Comparison of ENCODE assay signal across 1 cellular context in the genomic region with DNA sequence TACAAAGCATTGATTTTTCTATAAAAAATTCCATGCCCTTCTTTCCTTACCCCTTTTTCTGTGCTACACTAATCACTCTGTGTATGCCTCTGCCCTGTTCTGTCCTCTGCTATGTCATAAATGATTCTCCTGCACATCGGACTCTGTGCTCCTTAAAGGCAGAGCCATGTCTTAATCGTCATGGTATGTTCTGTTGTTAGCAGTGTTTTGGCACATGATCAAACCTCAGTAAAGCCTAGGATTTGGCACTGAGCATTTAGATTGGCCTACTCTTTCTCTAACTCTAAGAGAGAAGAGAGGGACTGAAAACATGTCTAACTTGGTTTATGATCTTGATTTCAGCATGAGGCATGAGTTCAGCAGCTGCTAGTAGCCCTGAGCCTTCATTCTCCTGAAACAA.
TF ChIP-seq lines count a peak whose summit lies in the region.

No MANE protein-coding gene starts in this region.

TF ChIP-seq in WTC11, 78 proteins besides CTCF, POLR2A, EP300 and RAD21 (continued from another document):
- TF ChIP-seq GABPB1 (CRISPR knock-in tag; IDR thresholded peaks at IDR 0.05) = no peak
- no peak for TF ChIP-seq ESRRA (CRISPR knock-in tag; IDR thresholded peaks at IDR 0.05; ENCODE audit: borderline replicate concordance)
- no peak for TF ChIP-seq NR3C1 (CRISPR knock-in tag; conservative IDR thresholded peaks at IDR 0.05; ENCODE audit: low read depth)
- TF ChIP-seq JAZF1 (CRISPR knock-in tag; IDR thresholded peaks at IDR 0.05) = no peak
- TF ChIP-seq, protein P1, sequence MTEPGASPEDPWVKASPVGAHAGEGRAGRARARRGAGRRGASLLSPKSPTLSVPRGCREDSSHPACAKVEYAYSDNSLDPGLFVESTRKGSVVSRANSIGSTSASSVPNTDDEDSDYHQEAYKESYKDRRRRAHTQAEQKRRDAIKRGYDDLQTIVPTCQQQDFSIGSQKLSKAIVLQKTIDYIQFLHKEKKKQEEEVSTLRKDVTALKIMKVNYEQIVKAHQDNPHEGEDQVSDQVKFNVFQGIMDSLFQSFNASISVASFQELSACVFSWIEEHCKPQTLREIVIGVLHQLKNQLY (CRISPR knock-in tag; IDR thresholded peaks at IDR 0.05) = no peak
- TF ChIP-seq, protein P2, sequence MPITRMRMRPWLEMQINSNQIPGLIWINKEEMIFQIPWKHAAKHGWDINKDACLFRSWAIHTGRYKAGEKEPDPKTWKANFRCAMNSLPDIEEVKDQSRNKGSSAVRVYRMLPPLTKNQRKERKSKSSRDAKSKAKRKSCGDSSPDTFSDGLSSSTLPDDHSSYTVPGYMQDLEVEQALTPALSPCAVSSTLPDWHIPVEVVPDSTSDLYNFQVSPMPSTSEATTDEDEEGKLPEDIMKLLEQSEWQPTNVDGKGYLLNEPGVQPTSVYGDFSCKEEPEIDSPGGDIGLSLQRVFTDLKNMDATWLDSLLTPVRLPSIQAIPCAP (CRISPR knock-in tag; IDR thresholded peaks at IDR 0.05) = no peak
- TF ChIP-seq FOXK1 (CRISPR knock-in tag; IDR thresholded peaks at IDR 0.05) = no peak
